ENCODE assay signal across 9 cellular contexts in genomic region chr4:119559044-119559647, GRCh38.
DNase-seq lines count a peak whose midpoint lies in the region; ATAC-seq and TF ChIP-seq lines count a peak whose summit lies in the region.
"Had no signal": no experiment of that assay in that cellular context is flagged by ENCODE, and none has a peak within 500 bp of the region (broad histone marks: within the 10 kb centered on the region; RNA-seq: fewer than 3 reads in every experiment).

No MANE protein-coding gene starts in this region.

- TF ChIP-seq CTCF in NB4 (IDR thresholded peaks at IDR 0.05; ENCODE audit: low read depth, low read length) (no peak), brain microvascular endothelial cell (IDR thresholded peaks at IDR 0.05; ENCODE audit: low read depth, low read length, missing control alignments) (peak; percentile 25), lower lobe of right lung (IDR thresholded peaks at IDR 0.05) (peak; percentile 46)

- no peaks in the 10 kb centered on the region for H3K27me3 ChIP-seq in brain microvascular endothelial cell (replicated peaks)
- H3K27me3 ChIP-seq in lower lobe of right lung (ENCODE audit: low read depth), result no peaks in the 10 kb centered on the region
- H3K27me3 ChIP-seq: BLaER1 treated with 17β-estradiol and CSF1 and Interleukin-3, amounts not matched to agents 10 nM and 100 nM had no signal

- no peaks in the 10 kb centered on the region for H3K4me1 Mint-ChIP-seq in activated naive CD4-positive, alpha-beta T cell treated with anti-CD3 and anti-CD28 coated beads, Interleukin-2, amount 10 ng/mL, durations not matched to agents 7 days and 5 days
- no peaks in the 10 kb centered on the region for H3K4me1 Mint-ChIP-seq in activated T-helper 17 cell treated with anti-CD3 and anti-CD28 coated beads, Interleukin-2, amount 50 U/mL, for 72 hours

- DNase-seq in NCI-H1105 treated with DMSO at 0.1 percent for 48 hours (lab: John Stamatoyannopoulos, UW) (peak; percentile 29), NCI-H1105 (lab: John Stamatoyannopoulos, UW) (no peak), NB4 (ENCODE audit: low read depth) (peak; percentile 49), brain microvascular endothelial cell (no peak), lower lobe of right lung (no peak), DMS153 treated with DMSO at 0.1 percent for 48 hours (lab: John Stamatoyannopoulos, UW; ENCODE audit: unreplicated experiment) (no peak)
- DNase-seq in activated naive CD4-positive, alpha-beta T cell treated with anti-CD3 and anti-CD28 coated beads, Interleukin-2, amount 10 ng/mL, durations not matched to agents 7 days and 5 days, result no peak

- TF ChIP-seq POLR2A in NB4 (IDR thresholded peaks at IDR 0.05; ENCODE audit: extremely low read depth, insufficient read length), result no peak

- H3K27ac ChIP-seq in brain microvascular endothelial cell, result no peak overlapping the region
- H3K27ac ChIP-seq in lower lobe of right lung, result no peak overlapping the region
- H3K27ac ChIP-seq: BLaER1 treated with 17β-estradiol and CSF1 and Interleukin-3, amounts not matched to agents 10 nM and 100 nM had no signal

- H3K4me3 ChIP-seq in NB4 (ENCODE audit: low read depth, low read length), result no peak overlapping the region
- no peak overlapping the region for H3K4me3 ChIP-seq in brain microvascular endothelial cell (ENCODE audit: low read depth, low read length)
- H3K4me3 ChIP-seq in lower lobe of right lung, result no peak overlapping the region
- H3K4me3 ChIP-seq: BLaER1 treated with 17β-estradiol and CSF1 and Interleukin-3, amounts not matched to agents 10 nM and 100 nM had no signal

- CTCF ChIA-PET in activated naive CD4-positive, alpha-beta T cell treated with anti-CD3 and anti-CD28 coated beads, Interleukin-2, amount 10 ng/mL, durations not matched to agents 7 days and 5 days (lab: Charles Lee), result interaction anchor here (1.0 to 2.1 kb wide), 4 partner anchors 9 to 490 kb away, joined by 3 to 7 read pairs (median 5); partner anchors contain the start of gene PDE5A

- peaks cover 2% of the 10 kb centered on the region for H3K9me3 ChIP-seq in lower lobe of right lung

- H3K27ac Mint-ChIP-seq in activated naive CD4-positive, alpha-beta T cell treated with anti-CD3 and anti-CD28 coated beads, Interleukin-2, amount 10 ng/mL, durations not matched to agents 7 days and 5 days, result no peak overlapping the region
- no peak overlapping the region for H3K27ac Mint-ChIP-seq in activated T-helper 17 cell treated with anti-CD3 and anti-CD28 coated beads, Interleukin-2, amount 50 U/mL, for 72 hours

- ATAC-seq in lower lobe of right lung, result peak in 1 of 2 donors; percentile 55
- no peak for ATAC-seq in activated T-helper 17 cell treated with anti-CD3 and anti-CD28 coated beads, Interleukin-2, amount 50 U/mL, for 72 hours (replicated peaks)

- no peaks in the 10 kb centered on the region for H3K4me1 ChIP-seq in lower lobe of right lung
- H3K4me1 ChIP-seq: BLaER1 treated with 17β-estradiol and CSF1 and Interleukin-3, amounts not matched to agents 10 nM and 100 nM had no signal

- in situ Hi-C loops in brain microvascular endothelial cell (cut with HindIII; ENCODE audit: low pct_ligation_motif_present, low sequenced_read_pairs), result no loop called here

- no peaks in the 10 kb centered on the region for H3K36me3 Mint-ChIP-seq in activated naive CD4-positive, alpha-beta T cell treated with anti-CD3 and anti-CD28 coated beads, Interleukin-2, amount 10 ng/mL, durations not matched to agents 7 days and 5 days
- no peaks in the 10 kb centered on the region for H3K36me3 Mint-ChIP-seq in activated T-helper 17 cell treated with anti-CD3 and anti-CD28 coated beads, Interleukin-2, amount 50 U/mL, for 72 hours (ENCODE audit: low read depth)

- peaks cover 6% of the 10 kb centered on the region for H3K9me3 Mint-ChIP-seq in activated naive CD4-positive, alpha-beta T cell treated with anti-CD3 and anti-CD28 coated beads, Interleukin-2, amount 10 ng/mL, durations not matched to agents 7 days and 5 days
- H3K9me3 Mint-ChIP-seq in activated T-helper 17 cell treated with anti-CD3 and anti-CD28 coated beads, Interleukin-2, amount 50 U/mL, for 72 hours, result peaks cover 7% of the 10 kb centered on the region

- intact Hi-C loops in lower lobe of right lung (cut with DNase I), result no loop called here

- H3K36me3 ChIP-seq in brain microvascular endothelial cell (replicated peaks) (no peaks in the 10 kb centered on the region), lower lobe of right lung (peaks cover 7% of the 10 kb centered on the region)

- no peak overlapping the region for H3K4me3 Mint-ChIP-seq in activated naive CD4-positive, alpha-beta T cell treated with anti-CD3 and anti-CD28 coated beads, Interleukin-2, amount 10 ng/mL, durations not matched to agents 7 days and 5 days
- no peak overlapping the region for H3K4me3 Mint-ChIP-seq in activated T-helper 17 cell treated with anti-CD3 and anti-CD28 coated beads, Interleukin-2, amount 50 U/mL, for 72 hours

- no peaks in the 10 kb centered on the region for H3K27me3 Mint-ChIP-seq in activated naive CD4-positive, alpha-beta T cell treated with anti-CD3 and anti-CD28 coated beads, Interleukin-2, amount 10 ng/mL, durations not matched to agents 7 days and 5 days
- H3K27me3 Mint-ChIP-seq in activated T-helper 17 cell treated with anti-CD3 and anti-CD28 coated beads, Interleukin-2, amount 50 U/mL, for 72 hours, result no peaks in the 10 kb centered on the region

Comparison
In these comparisons a context has a peak if more than half of its experiments do, and no peak if none do; other contexts are left out.
1. DNase-seq: peak in NCI-H1105 treated with DMSO at 0.1 percent for 48 hours (single experiment) and NB4 (single experiment); none in NCI-H1105 (single experiment), brain microvascular endothelial cell (single experiment), lower lobe of right lung (single experiment), DMS153 treated with DMSO at 0.1 percent for 48 hours (single experiment) and activated naive CD4-positive, alpha-beta T cell treated with anti-CD3 and anti-CD28 coated beads, Interleukin-2, amount 10 ng/mL, durations not matched to agents 7 days and 5 days (single experiment).